In the genomic region with DNA sequence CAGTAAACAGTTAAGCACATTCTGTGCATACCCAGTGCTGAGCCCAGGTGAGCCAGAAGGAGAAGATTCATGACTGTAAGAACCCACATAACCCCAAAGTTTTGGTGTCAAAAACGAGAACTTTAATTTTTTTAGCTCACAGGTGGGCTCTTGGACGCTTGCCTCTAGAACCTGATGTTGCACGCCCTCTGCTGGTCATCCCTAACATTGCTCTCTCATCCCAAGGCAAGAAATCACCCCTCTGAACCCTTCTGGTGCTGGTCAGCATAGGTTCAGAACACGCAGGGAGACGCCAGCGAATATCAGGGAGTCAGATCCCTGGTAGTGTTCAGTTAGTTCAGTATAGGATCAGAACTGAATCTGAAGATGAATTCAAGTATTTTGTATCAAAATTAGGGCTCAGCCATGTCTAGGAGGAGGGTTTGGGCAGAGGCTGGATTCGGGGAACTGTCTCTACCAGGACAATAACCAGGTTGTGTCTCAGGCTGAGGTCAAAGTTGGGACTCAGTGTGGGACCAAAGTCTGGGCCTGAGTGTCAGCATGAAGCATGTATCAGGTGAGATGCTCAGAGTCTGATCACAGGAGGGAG, we compare ENCODE assay signal across 1 cellular context.
TF ChIP-seq lines count a peak whose summit lies in the region.

No MANE protein-coding gene starts in this region.

TF ChIP-seq in H1, 55 proteins besides CTCF, POLR2A, EP300 and RAD21:
- TF ChIP-seq HDAC6 (IDR thresholded peaks at IDR 0.05; ENCODE audit: low read depth, low read length) (no peak), KDM4A (IDR thresholded peaks at IDR 0.05; ENCODE audit: low read depth, low read length, severe bottlenecking) (no peak), YY1 (IDR thresholded peaks at IDR 0.05; ENCODE audit: low read depth, low read length) (no peak)
